In genomic region chr9:105694320-105694847, GRCh38 we compare ENCODE assay signal across 8 cellular contexts. TPM values are rescaled to one million over a fixed set of nuclear protein-coding genes. Genes with fewer than 3 reads are reported as not detected.
DNase-seq lines count a peak whose midpoint lies in the region; ATAC-seq and TF ChIP-seq lines count a peak whose summit lies in the region.

TMEM38B (plus strand) TSS chr9:105694541; CDS start chr9:105694661, 120 bp downstream.

- ATAC-seq in GM19467 (IDR thresholded peaks at IDR 0.05; ENCODE audit: unreplicated experiment): peak; percentile 72

- H3K36me3 Mint-ChIP-seq in Caco-2 (ENCODE audit: insufficient read depth, unreplicated experiment): no peaks in the 10 kb centered on the region

- POLR2A ChIA-PET in Caco-2 (lab: Charles Lee): interaction anchor here (1.0 kb wide), 1 partner anchor 61 kb away, joined by 4 read pairs; no protein-coding TSS in a partner anchor

- H3K27me3 ChIP-seq in Caco-2 (replicated peaks; ENCODE audit: control insufficient read depth, insufficient read depth, low read length) (no peaks in the 10 kb centered on the region), mucosa of rectum (ENCODE audit: control insufficient read depth in 2 of 2, insufficient read depth in 2 of 2, low read length in 2 of 2) (peaks cover 0 to 9% of the 10 kb centered on the region in 2 donors)

- H3K36me3 ChIP-seq in Caco-2 (ENCODE audit: control insufficient read depth, insufficient read depth, low read length) (no peaks in the 10 kb centered on the region), mucosa of rectum (ENCODE audit: control insufficient read depth in 2 of 2, insufficient read depth in 2 of 2, low read length in 2 of 2) (no peaks in the 10 kb centered on the region)

- intact Hi-C loops in Caco-2 (cut with micrococcal nuclease; ENCODE audit: unreplicated experiment): loop anchor here (1.0 to 10.0 kb wide), 4 partner anchors 24 to 250 kb away; partner anchors contain the start of gene FSD1L

- 0 out of 2 replicates have a peak, but pooled peaks cover 16% of the 10 kb centered on the region for H3K4me1 ChIP-seq in Caco-2
- H3K4me1 ChIP-seq in mucosa of rectum (ENCODE audit: control insufficient read depth in 2 of 2, insufficient read depth in 2 of 2, low read length in 2 of 2): peaks cover 6 to 10% of the 10 kb centered on the region in 2 donors

- peak within 1 kb of the TSS; percentile 58 to 68 for H3K27ac ChIP-seq in mucosa of rectum (ENCODE audit: low read depth in 2 of 2, low read length in 2 of 2)

- no peak for TF ChIP-seq CTCF in Caco-2 (IDR thresholded peaks at IDR 0.05; ENCODE audit: insufficient read depth in 1 of 2, low read depth in 1 of 2, low read length in 1 of 2, severe bottlenecking in 1 of 2, unreplicated experiment in 1 of 2)
- TF ChIP-seq CTCF in epithelial cell of proximal tubule (conservative IDR thresholded peaks at IDR 0.05; ENCODE audit: low read depth, low read length): no peak

- peaks cover 3% of the 10 kb centered on the region for H3K27me3 Mint-ChIP-seq in Caco-2 (ENCODE audit: insufficient read depth, unreplicated experiment)

- no peak within 1 kb of the TSS for H3K27ac Mint-ChIP-seq in Caco-2 (ENCODE audit: unreplicated experiment)

- H3K4me1 Mint-ChIP-seq in Caco-2 (ENCODE audit: low read depth, unreplicated experiment): peaks cover 11% of the 10 kb centered on the region

- CTCF ChIA-PET in Caco-2 (lab: Charles Lee): interaction anchor here (0.9 to 1.7 kb wide), 5 partner anchors 24 to 187 kb away, joined by 3 to 10 read pairs (median 5); no protein-coding TSS in a partner anchor

- no peaks in the 10 kb centered on the region for H3K9me3 ChIP-seq in Caco-2
- H3K9me3 ChIP-seq in mucosa of rectum (ENCODE audit: control insufficient read depth in 2 of 2, low read length in 2 of 2): no peaks in the 10 kb centered on the region

- peak within 1 kb of the TSS; percentile 75 for H3K4me3 Mint-ChIP-seq in Caco-2 (ENCODE audit: unreplicated experiment)

- H3K9ac ChIP-seq in mucosa of rectum (ENCODE audit: low read depth in 1 of 2, low read length in 2 of 2): peak within 1 kb of the TSS; percentile 58 to 87

- H3K4me3 ChIP-seq in Caco-2 (ENCODE audit: low read depth, low read length): peak within 1 kb of the TSS; percentile 95
- H3K4me3 ChIP-seq in epithelial cell of proximal tubule (ENCODE audit: low read depth, low read length): peak within 1 kb of the TSS; percentile 79
- peak within 1 kb of the TSS; percentile 86 to 90 for H3K4me3 ChIP-seq in mucosa of rectum (ENCODE audit: low read length in 2 of 2)

- no peaks in the 10 kb centered on the region for H3K9me3 Mint-ChIP-seq in Caco-2 (ENCODE audit: unreplicated experiment)

- DNase-seq in Caco-2 (peak; percentile 79 to 90), HK-2 (ENCODE audit: unreplicated experiment) (peak; percentile 75), NOMO-1 (lab: John Stamatoyannopoulos, UW; ENCODE audit: unreplicated experiment in 2 of 2) (peak; percentile 66 to 79), epithelial cell of proximal tubule (ENCODE audit: low read depth) (no peak)
- peak; percentile 89 for DNase-seq in activated CD8-positive, alpha-beta memory T cell treated with anti-CD3 and anti-CD28 coated beads, Interleukin-2, amount 50 U/mL, for 48 hours
- peak; percentile 33 to 43 for DNase-seq in stimulated activated CD8-positive, alpha-beta memory T cell treated with anti-CD3 and anti-CD28 coated beads, Interleukin-4, amount 100 ng/mL, for 4 hours (ENCODE audit: low read depth in 2 of 2, low spot score in 1 of 2)

- no TSS peak for BruUV-seq in Caco-2 (replicated peaks; lab: Mats Ljungman, UMichigan)

RNA-seq across cellular contexts. Expression of gene TMEM38B, which starts in this region (rescaled TPM):
- total RNA-seq in Caco-2 (2022) (38.6 and 48.6 TPM in 2 replicates), epithelial cell of proximal tubule (6.6 and 7.6 TPM in 2 replicates)
